ENCODE assay signal across 1 cellular context in the genomic region with DNA sequence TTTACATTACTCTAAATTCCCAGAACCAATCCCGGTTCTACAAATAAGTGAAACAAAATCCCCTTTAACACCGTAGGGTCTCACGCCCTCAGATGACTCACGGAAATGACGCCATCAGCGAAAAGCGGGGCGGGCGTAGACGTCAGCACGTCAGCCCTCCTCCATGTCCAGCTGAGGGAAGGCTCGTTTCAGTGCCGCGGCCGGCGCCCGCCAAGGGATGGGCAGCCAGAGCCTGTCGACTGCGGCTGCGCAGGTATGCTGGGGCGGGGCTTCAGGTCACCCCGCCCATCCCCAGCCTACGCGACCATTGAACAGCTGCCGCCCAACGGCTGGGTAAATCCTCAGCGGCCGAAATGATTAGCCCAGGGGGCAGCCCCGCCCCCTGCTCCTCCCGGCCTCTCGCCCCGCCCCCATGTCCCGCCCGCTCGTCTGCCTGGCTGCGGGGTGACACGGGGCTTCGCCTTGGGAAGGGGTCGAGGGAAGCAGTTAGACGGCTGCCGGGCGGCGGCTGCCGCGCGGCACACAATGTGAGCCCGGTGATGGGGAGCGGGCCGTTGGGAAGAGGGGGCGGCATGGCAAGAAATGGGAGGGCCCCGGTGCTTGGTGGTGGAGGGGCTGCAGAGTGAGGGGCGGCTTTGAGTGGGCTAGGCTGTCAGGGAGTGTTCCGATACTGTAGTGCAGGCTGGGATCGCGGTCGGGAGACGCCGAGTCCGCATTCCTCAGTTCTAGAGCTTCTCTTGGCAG.
A peak's percentile ranks its signal among the peaks of the same experiment; 100 is the strongest.
TF ChIP-seq lines count a peak whose summit lies in the region.

A gene (plus strand): TSS at position 420 of the 744 bp plus-strand sequence. CDS start 1,510 bp downstream, outside the sequence.

TF ChIP-seq in HepG2, 621 proteins besides CTCF, POLR2A, EP300 and RAD21 (continued from another document and continues in another):
- TF ChIP-seq, protein P1, sequence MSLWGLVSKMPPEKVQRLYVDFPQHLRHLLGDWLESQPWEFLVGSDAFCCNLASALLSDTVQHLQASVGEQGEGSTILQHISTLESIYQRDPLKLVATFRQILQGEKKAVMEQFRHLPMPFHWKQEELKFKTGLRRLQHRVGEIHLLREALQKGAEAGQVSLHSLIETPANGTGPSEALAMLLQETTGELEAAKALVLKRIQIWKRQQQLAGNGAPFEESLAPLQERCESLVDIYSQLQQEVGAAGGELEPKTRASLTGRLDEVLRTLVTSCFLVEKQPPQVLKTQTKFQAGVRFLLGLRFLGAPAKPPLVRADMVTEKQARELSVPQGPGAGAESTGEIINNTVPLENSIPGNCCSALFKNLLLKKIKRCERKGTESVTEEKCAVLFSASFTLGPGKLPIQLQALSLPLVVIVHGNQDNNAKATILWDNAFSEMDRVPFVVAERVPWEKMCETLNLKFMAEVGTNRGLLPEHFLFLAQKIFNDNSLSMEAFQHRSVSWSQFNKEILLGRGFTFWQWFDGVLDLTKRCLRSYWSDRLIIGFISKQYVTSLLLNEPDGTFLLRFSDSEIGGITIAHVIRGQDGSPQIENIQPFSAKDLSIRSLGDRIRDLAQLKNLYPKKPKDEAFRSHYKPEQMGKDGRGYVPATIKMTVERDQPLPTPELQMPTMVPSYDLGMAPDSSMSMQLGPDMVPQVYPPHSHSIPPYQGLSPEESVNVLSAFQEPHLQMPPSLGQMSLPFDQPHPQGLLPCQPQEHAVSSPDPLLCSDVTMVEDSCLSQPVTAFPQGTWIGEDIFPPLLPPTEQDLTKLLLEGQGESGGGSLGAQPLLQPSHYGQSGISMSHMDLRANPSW (CRISPR knock-in tag; IDR thresholded peaks at IDR 0.05; ENCODE audit: borderline replicate concordance), result peak; percentile 34; the same call in 1 of the 2 replicates
- TF ChIP-seq HDAC6 (IDR thresholded peaks at IDR 0.05; ENCODE audit: low read depth, low read length) (no peak), SRSF4 (IDR thresholded peaks at IDR 0.05; ENCODE audit: low read depth, low read length, poor library complexity, severe bottlenecking) (no peak), ZNF44 (CRISPR knock-in tag; IDR thresholded peaks at IDR 0.05) (no peak), RFXANK (CRISPR knock-in tag; IDR thresholded peaks at IDR 0.05) (peak; percentile 74; the same call in 1 of the 2 replicates), TCF12 (IDR thresholded peaks at IDR 0.05) (no peak), TCF12 (CRISPR knock-in tag; IDR thresholded peaks at IDR 0.05) (no peak; the same call in 1 of the 2 replicates), EED (CRISPR knock-in tag; IDR thresholded peaks at IDR 0.05) (peak; percentile 90), SNAPC2 (CRISPR knock-in tag; IDR thresholded peaks at IDR 0.05) (0 out of 2 replicates have a peak, but pooled peaks have one; percentile 13), CCAR2 (optimal IDR thresholded peaks at IDR 0.05; ENCODE audit: low read depth, low read length) (no peak), DNMT3B (CRISPR knock-in tag; conservative IDR thresholded peaks at IDR 0.05) (peak; percentile 63; the same call in 1 of the 2 replicates), MAZ (IDR thresholded peaks at IDR 0.05; ENCODE audit: borderline replicate concordance, low read depth, low read length) (peak; percentile 83; the same call in 1 of the 2 replicates), MAZ (CRISPR knock-in tag; IDR thresholded peaks at IDR 0.05; ENCODE audit: low read depth) (peak; percentile 94), ZNF333 (CRISPR knock-in tag; IDR thresholded peaks at IDR 0.05; ENCODE audit: borderline replicate concordance) (peak; percentile 74; the same call in 1 of the 2 replicates), CBX2 (IDR thresholded peaks at IDR 0.05; ENCODE audit: low read depth, low read length) (no peak), CBX2 (CRISPR knock-in tag; IDR thresholded peaks at IDR 0.05; ENCODE audit: low read depth) (no peak), SPEN (CRISPR knock-in tag; IDR thresholded peaks at IDR 0.05; ENCODE audit: low read depth) (peak; percentile 36; the same call in 1 of the 2 replicates), ZNF772 (CRISPR knock-in tag; IDR thresholded peaks at IDR 0.05) (peak; percentile 78; the same call in 1 of the 2 replicates), MIXL1 (CRISPR knock-in tag; IDR thresholded peaks at IDR 0.05) (peak; percentile 58; the same call in 1 of the 2 replicates), GZF1 (CRISPR knock-in tag; IDR thresholded peaks at IDR 0.05) (peak; percentile 53; the same call in 1 of the 2 replicates), HOXA9 (CRISPR knock-in tag; IDR thresholded peaks at IDR 0.05; ENCODE audit: borderline replicate concordance) (no peak), ESRRA (CRISPR knock-in tag; IDR thresholded peaks at IDR 0.05; ENCODE audit: low read depth) (0 out of 2 replicates have a peak, but pooled peaks have one; percentile 18), ZNF790 (CRISPR knock-in tag; IDR thresholded peaks at IDR 0.05; ENCODE audit: borderline replicate concordance) (no peak; the same call in 1 of the 2 replicates), NCOA2 (CRISPR knock-in tag; IDR thresholded peaks at IDR 0.05) (peak; percentile 45; the same call in 1 of the 2 replicates), ZNF326 (CRISPR knock-in tag; IDR thresholded peaks at IDR 0.05; ENCODE audit: borderline replicate concordance) (no peak), TEAD2 (CRISPR knock-in tag; IDR thresholded peaks at IDR 0.05) (no peak), MBD4 (IDR thresholded peaks at IDR 0.05; ENCODE audit: borderline replicate concordance, low read length) (no peak), NBN (conservative IDR thresholded peaks at IDR 0.05) (no peak), ZKSCAN1 (IDR thresholded peaks at IDR 0.05; ENCODE audit: low read length) (no peak), TCF7 (IDR thresholded peaks at IDR 0.05; ENCODE audit: low read depth) (no peak), HMG20A (CRISPR knock-in tag; IDR thresholded peaks at IDR 0.05; ENCODE audit: borderline replicate concordance) (no peak)
- TF ChIP-seq, protein P2, sequence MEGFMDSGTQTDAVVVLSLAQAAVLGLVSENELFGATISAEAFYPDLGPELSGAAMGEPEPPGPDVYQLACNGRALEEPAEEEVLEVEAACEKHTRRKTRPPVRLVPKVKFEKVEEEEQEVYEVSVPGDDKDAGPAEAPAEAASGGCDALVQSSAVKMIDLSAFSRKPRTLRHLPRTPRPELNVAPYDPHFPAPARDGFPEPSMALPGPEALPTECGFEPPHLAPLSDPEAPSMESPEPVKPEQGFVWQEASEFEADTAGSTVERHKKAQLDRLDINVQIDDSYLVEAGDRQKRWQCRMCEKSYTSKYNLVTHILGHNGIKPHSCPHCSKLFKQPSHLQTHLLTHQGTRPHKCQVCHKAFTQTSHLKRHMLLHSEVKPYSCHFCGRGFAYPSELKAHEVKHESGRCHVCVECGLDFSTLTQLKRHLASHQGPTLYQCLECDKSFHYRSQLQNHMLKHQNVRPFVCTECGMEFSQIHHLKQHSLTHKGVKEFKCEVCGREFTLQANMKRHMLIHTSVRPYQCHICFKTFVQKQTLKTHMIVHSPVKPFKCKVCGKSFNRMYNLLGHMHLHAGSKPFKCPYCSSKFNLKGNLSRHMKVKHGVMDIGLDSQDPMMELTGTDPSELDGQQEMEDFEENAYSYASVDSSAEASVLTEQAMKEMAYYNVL (CRISPR knock-in tag; IDR thresholded peaks at IDR 0.05; ENCODE audit: borderline replicate concordance), result peak; percentile 15; the same call in 1 of the 2 replicates
- TF ChIP-seq, protein P3, sequence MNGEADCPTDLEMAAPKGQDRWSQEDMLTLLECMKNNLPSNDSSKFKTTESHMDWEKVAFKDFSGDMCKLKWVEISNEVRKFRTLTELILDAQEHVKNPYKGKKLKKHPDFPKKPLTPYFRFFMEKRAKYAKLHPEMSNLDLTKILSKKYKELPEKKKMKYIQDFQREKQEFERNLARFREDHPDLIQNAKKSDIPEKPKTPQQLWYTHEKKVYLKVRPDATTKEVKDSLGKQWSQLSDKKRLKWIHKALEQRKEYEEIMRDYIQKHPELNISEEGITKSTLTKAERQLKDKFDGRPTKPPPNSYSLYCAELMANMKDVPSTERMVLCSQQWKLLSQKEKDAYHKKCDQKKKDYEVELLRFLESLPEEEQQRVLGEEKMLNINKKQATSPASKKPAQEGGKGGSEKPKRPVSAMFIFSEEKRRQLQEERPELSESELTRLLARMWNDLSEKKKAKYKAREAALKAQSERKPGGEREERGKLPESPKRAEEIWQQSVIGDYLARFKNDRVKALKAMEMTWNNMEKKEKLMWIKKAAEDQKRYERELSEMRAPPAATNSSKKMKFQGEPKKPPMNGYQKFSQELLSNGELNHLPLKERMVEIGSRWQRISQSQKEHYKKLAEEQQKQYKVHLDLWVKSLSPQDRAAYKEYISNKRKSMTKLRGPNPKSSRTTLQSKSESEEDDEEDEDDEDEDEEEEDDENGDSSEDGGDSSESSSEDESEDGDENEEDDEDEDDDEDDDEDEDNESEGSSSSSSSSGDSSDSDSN (CRISPR knock-in tag; IDR thresholded peaks at IDR 0.05), result peak; percentile 80; the same call in 1 of the 2 replicates
- TF ChIP-seq, protein P4, sequence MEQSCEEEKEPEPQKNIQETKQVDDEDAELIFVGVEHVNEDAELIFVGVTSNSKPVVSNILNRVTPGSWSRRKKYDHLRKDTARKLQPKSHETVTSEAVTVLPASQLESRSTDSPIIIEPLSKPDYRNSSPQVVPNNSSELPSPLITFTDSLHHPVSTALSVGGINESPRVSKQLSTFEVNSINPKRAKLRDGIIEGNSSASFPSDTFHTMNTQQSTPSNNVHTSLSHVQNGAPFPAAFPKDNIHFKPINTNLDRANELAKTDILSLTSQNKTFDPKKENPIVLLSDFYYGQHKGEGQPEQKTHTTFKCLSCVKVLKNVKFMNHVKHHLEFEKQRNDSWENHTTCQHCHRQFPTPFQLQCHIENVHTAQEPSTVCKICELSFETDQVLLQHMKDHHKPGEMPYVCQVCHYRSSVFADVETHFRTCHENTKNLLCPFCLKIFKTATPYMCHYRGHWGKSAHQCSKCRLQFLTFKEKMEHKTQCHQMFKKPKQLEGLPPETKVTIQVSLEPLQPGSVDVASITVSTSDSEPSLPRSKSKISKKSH (CRISPR knock-in tag; IDR thresholded peaks at IDR 0.05; ENCODE audit: borderline replicate concordance), result peak; percentile 87; the same call in 1 of the 2 replicates
- TF ChIP-seq, protein P5, sequence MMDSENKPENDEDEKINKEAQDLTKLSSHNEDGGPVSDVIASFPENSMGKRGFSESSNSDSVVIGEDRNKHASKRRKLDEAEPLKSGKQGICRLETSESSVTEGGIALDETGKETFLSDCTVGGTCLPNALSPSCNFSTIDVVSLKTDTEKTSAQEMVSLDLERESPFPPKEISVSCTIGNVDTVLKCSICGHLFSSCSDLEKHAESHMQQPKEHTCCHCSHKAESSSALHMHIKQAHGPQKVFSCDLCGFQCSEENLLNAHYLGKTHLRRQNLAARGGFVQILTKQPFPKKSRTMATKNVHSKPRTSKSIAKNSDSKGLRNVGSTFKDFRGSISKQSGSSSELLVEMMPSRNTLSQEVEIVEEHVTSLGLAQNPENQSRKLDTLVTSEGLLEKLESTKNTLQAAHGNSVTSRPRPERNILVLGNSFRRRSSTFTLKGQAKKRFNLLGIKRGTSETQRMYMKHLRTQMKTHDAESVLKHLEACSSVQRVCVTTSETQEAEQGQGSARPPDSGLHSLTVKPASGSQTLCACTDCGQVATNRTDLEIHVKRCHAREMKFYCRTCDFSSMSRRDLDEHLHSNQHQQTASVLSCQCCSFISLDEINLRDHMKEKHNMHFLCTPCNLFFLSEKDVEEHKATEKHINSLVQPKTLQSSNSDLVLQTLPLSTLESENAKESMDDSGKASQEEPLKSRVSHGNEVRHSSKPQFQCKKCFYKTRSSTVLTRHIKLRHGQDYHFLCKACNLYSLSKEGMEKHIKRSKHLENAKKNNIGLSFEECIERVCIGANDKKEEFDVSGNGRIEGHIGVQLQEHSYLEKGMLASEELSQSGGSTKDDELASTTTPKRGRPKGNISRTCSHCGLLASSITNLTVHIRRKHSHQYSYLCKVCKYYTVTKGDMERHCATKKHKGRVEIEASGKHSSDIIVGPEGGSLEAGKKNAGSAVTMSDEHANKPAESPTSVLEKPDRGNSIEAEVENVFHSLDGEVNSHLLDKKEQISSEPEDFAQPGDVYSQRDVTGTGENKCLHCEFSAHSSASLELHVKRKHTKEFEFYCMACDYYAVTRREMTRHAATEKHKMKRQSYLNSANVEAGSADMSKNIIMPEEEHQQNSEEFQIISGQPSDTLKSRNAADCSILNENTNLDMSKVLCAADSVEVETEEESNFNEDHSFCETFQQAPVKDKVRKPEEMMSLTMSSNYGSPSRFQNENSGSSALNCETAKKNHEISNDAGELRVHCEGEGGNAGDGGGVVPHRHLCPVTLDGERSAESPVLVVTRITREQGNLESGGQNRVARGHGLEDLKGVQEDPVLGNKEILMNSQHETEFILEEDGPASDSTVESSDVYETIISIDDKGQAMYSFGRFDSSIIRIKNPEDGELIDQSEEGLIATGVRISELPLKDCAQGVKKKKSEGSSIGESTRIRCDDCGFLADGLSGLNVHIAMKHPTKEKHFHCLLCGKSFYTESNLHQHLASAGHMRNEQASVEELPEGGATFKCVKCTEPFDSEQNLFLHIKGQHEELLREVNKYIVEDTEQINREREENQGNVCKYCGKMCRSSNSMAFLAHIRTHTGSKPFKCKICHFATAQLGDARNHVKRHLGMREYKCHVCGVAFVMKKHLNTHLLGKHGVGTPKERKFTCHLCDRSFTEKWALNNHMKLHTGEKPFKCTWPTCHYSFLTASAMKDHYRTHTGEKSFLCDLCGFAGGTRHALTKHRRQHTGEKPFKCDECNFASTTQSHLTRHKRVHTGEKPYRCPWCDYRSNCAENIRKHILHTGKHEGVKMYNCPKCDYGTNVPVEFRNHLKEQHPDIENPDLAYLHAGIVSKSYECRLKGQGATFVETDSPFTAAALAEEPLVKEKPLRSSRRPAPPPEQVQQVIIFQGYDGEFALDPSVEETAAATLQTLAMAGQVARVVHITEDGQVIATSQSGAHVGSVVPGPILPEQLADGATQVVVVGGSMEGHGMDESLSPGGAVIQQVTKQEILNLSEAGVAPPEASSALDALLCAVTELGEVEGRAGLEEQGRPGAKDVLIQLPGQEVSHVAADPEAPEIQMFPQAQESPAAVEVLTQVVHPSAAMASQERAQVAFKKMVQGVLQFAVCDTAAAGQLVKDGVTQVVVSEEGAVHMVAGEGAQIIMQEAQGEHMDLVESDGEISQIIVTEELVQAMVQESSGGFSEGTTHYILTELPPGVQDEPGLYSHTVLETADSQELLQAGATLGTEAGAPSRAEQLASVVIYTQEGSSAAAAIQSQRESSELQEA (CRISPR knock-in tag; IDR thresholded peaks at IDR 0.05; ENCODE audit: not compliant biosample characterization), result peak; percentile 89
- TF ChIP-seq, protein P6, sequence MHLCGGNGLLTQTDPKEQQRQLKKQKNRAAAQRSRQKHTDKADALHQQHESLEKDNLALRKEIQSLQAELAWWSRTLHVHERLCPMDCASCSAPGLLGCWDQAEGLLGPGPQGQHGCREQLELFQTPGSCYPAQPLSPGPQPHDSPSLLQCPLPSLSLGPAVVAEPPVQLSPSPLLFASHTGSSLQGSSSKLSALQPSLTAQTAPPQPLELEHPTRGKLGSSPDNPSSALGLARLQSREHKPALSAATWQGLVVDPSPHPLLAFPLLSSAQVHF (CRISPR knock-in tag; IDR thresholded peaks at IDR 0.05), result no peak
- TF ChIP-seq, protein P7, sequence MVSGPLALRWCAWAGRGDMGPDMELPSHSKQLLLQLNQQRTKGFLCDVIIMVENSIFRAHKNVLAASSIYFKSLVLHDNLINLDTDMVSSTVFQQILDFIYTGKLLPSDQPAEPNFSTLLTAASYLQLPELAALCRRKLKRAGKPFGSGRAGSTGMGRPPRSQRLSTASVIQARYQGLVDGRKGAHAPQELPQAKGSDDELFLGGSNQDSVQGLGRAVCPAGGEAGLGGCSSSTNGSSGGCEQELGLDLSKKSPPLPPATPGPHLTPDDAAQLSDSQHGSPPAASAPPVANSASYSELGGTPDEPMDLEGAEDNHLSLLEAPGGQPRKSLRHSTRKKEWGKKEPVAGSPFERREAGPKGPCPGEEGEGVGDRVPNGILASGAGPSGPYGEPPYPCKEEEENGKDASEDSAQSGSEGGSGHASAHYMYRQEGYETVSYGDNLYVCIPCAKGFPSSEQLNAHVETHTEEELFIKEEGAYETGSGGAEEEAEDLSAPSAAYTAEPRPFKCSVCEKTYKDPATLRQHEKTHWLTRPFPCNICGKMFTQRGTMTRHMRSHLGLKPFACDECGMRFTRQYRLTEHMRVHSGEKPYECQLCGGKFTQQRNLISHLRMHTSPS (CRISPR knock-in tag; IDR thresholded peaks at IDR 0.05; ENCODE audit: low read depth), result peak; percentile 73; the same call in 1 of the 2 replicates
